12 cellular contexts compared by ENCODE assay signal in genomic region chr4:157115613-157116340, GRCh38. TPM values are rescaled to one million over a fixed set of nuclear protein-coding genes. Genes with fewer than 3 reads are reported as not detected.
A peak's percentile ranks its signal among the peaks of the same experiment; 100 is the strongest.
DNase-seq lines count a peak whose midpoint lies in the region; ATAC-seq, FAIRE-seq and TF ChIP-seq lines count a peak whose summit lies in the region.
"Had no signal": no experiment of that assay in that cellular context is flagged by ENCODE, and none has a peak within 500 bp of the region (broad histone marks: within the 10 kb centered on the region; RNA-seq: fewer than 3 reads in every experiment).

No MANE protein-coding gene starts in this region.

- no peak overlapping the region for H3K9ac ChIP-seq in keratinocyte (ENCODE audit: control insufficient read depth, extremely low read depth, insufficient read depth, low read length)
- H3K9ac ChIP-seq: BLaER1 treated with 17β-estradiol and CSF1 and Interleukin-3, amounts not matched to agents 10 nM and 100 nM had no signal

- peak; percentile 48 for FAIRE-seq in keratinocyte (lab: Jason Lieb, UNC)

- no peaks in the 10 kb centered on the region for H3K79me2 ChIP-seq in keratinocyte (ENCODE audit: control insufficient read depth, insufficient read depth, low read length)

- dilution Hi-C loops in keratinocyte (cut with MboI; ENCODE audit: extremely low pct_ligation_motif_present, low sequenced_read_pairs) = no loop called here

- H3K36me3 ChIP-seq in keratinocyte (ENCODE audit: control insufficient read depth in 2 of 2, extremely low read depth in 1 of 2, insufficient read depth in 2 of 2, low read length in 2 of 2) (no peaks in the 10 kb centered on the region), sigmoid colon (no peaks in the 10 kb centered on the region)
- H3K36me3 ChIP-seq: BLaER1 treated with 17β-estradiol and CSF1 and Interleukin-3, amounts not matched to agents 10 nM and 100 nM; tibial nerve had no signal

- in situ Hi-C loops in ACHN (cut with HindIII; ENCODE audit: low pct_ligation_motif_present, low pct_unique_long_range_greater_than_20kb, low sequenced_read_pairs) = no loop called here

- peak overlapping the region; percentile 40 for H3K4me2 ChIP-seq in keratinocyte (ENCODE audit: control insufficient read depth, extremely low read depth, insufficient read depth, low read depth, low read length)
- H3K4me2 ChIP-seq: BLaER1 treated with 17β-estradiol and CSF1 and Interleukin-3, amounts not matched to agents 10 nM and 100 nM had no signal

- H3K4me1 ChIP-seq in keratinocyte (ENCODE audit: control insufficient read depth, extremely low read depth, insufficient read depth, low read length) (peaks cover 11% of the 10 kb centered on the region), sigmoid colon (peaks cover 0 to 10% (median 0%) of the 10 kb centered on the region in 4 donors)
- H3K4me1 ChIP-seq: BLaER1 treated with 17β-estradiol and CSF1 and Interleukin-3, amounts not matched to agents 10 nM and 100 nM; tibial nerve had no signal

- TF ChIP-seq CTCF in keratinocyte (optimal IDR thresholded peaks at IDR 0.05 in 1 of 3, IDR thresholded peaks at IDR 0.05 in 1 of 3, conservative IDR thresholded peaks at IDR 0.05 in 1 of 3; ENCODE audit: extremely low read depth in 1 of 3, insufficient read depth in 2 of 3, low read length in 3 of 3) = no peak
- no peak for TF ChIP-seq CTCF in sigmoid colon (IDR thresholded peaks at IDR 0.05)

- no peak for TF ChIP-seq EP300 in sigmoid colon (IDR thresholded peaks at IDR 0.05)

- WGBS in sigmoid colon, 2 donors = 74 to 75% methylated on average over 3 of the region's 3 CpGs

- peak overlapping the region; percentile 56 for H3K27ac ChIP-seq in keratinocyte (ENCODE audit: control insufficient read depth, insufficient read depth, low read length)
- no peak overlapping the region for H3K27ac ChIP-seq in sigmoid colon
- H3K27ac ChIP-seq: BLaER1 treated with 17β-estradiol and CSF1 and Interleukin-3, amounts not matched to agents 10 nM and 100 nM; tibial nerve had no signal

- no peaks in the 10 kb centered on the region for H3K9me3 ChIP-seq in keratinocyte (ENCODE audit: control insufficient read depth, low read depth, low read length)
- H3K9me3 ChIP-seq in sigmoid colon = no peaks in the 10 kb centered on the region
- H3K9me3 ChIP-seq: BLaER1 treated with 17β-estradiol and CSF1 and Interleukin-3, amounts not matched to agents 10 nM and 100 nM; tibial nerve had no signal

- ATAC-seq in left ventricle myocardium superior = no peak

- H4K20me1 ChIP-seq in keratinocyte (ENCODE audit: control insufficient read depth, extremely low read depth, insufficient read depth, low read length) = no peaks in the 10 kb centered on the region
- H4K20me1 ChIP-seq: BLaER1 treated with 17β-estradiol and CSF1 and Interleukin-3, amounts not matched to agents 10 nM and 100 nM had no signal

- H3K27me3 ChIP-seq in keratinocyte (ENCODE audit: control insufficient read depth, extremely low read depth, insufficient read depth, low read length) (no peaks in the 10 kb centered on the region), sigmoid colon (no peaks in the 10 kb centered on the region)
- H3K27me3 ChIP-seq: BLaER1 treated with 17β-estradiol and CSF1 and Interleukin-3, amounts not matched to agents 10 nM and 100 nM; tibial nerve had no signal

- intact Hi-C loops in sigmoid colon (cut with DNase I) (no loop called here), head of caudate nucleus (cut with DNase I) (no loop called here), left ventricle myocardium superior (cut with micrococcal nuclease) (no loop called here)

- DNase-seq in ACHN = peak; percentile 89
- peak; percentile 73 for DNase-seq in HT1080 (ENCODE audit: low read depth)
- DNase-seq in astrocyte of the hippocampus (ENCODE audit: low read depth, low spot score) = peak; percentile 59
- DNase-seq in keratinocyte (ENCODE audit: low read depth, low spot score) = peak; percentile 19
- DNase-seq in sigmoid colon = no peak
- no peak for DNase-seq in head of caudate nucleus
- no peak for DNase-seq in mesenteric fat pad (ENCODE audit: low spot score)
- DNase-seq in left ventricle myocardium superior = no peak
- DNase-seq: activated CD8-positive, alpha-beta memory T cell treated with anti-CD3 and anti-CD28 coated beads, Interleukin-2, amount 50 U/mL, for 4 hours; NCI-H526 had no signal

- TF ChIP-seq POLR2A in sigmoid colon (IDR thresholded peaks at IDR 0.05) = no peak

- no peaks in the 10 kb centered on the region for H3K9me1 ChIP-seq in keratinocyte (ENCODE audit: control insufficient read depth, extremely low read depth, insufficient read depth, low read length)

- peak overlapping the region; percentile 37 for H2AFZ ChIP-seq in keratinocyte (ENCODE audit: control insufficient read depth, low read length)

- no peak overlapping the region for H3K4me3 ChIP-seq in keratinocyte (ENCODE audit: control insufficient read depth in 2 of 3, extremely low read depth in 1 of 3, insufficient read depth in 2 of 3, low read depth in 1 of 3, low read length in 3 of 3)
- no peak overlapping the region for H3K4me3 ChIP-seq in sigmoid colon
- H3K4me3 ChIP-seq: BLaER1 treated with 17β-estradiol and CSF1 and Interleukin-3, amounts not matched to agents 10 nM and 100 nM; tibial nerve had no signal

RNA-seq across cellular contexts. Expression of gene GLRB, which starts 39.8 kb away (rescaled TPM):
- total RNA-seq in HT1080 (2014; rRNA removed; shearing (Covaris generic)) = 8.8 and 14.6 TPM in 2 replicates
- polyA plus RNA-seq in HT1080 (2015; cell fraction: cytosol; rRNA removed) = 7.9 and 9.0 TPM in 2 replicates
- 10.3 and 11.5 TPM in 2 replicates for polyA plus RNA-seq in HT1080 (2015; cell fraction: nucleus; rRNA removed)
- polyA plus RNA-seq in keratinocyte (0.77 to 1.0 TPM (median 0.80 TPM) in 3 replicates), sigmoid colon (1 to 10 TPM in 1 of 3 donors, under 1 TPM in 1, not detected in 1; under 0.01 to 1.1 TPM)
- 1.1 TPM for polyA plus RNA-seq in keratinocyte (2011; ENCODE audit: low read depth)
- polyA plus RNA-seq in keratinocyte (2011; cell fraction: cytosol; rRNA removed) = 0.34 and 0.72 TPM in 2 replicates
- polyA plus RNA-seq in keratinocyte (2011; cell fraction: nucleus; rRNA removed) = 0.80 and 1.0 TPM in 2 replicates
- 0.56 and 0.69 TPM in 2 replicates for polyA plus RNA-seq in keratinocyte (2012; ENCODE audit: low replicate concordance)
- polyA minus RNA-seq in keratinocyte = 0.19 to 0.56 TPM in 2 of 3 replicates, not detected in the other
- not detected for polyA minus RNA-seq in keratinocyte (2011; cell fraction: cytosol; rRNA and poly(A)+ RNA removed)
- polyA minus RNA-seq in keratinocyte (2011; cell fraction: nucleus; rRNA and poly(A)+ RNA removed) = 1.1 and 1.2 TPM in 2 replicates
- total RNA-seq in sigmoid colon (10 to 100 TPM in 1 of 4 donors, 1 to 10 TPM in 3; 3.2 to 14.5 (median 7.3) TPM), mesenteric fat pad (3.3 TPM), left ventricle myocardium superior (11.2 TPM)

Comparison
In these comparisons a context has a peak if more than half of its experiments do, and no peak if none do; other contexts are left out.
1. DNase-seq: peak in ACHN (single experiment), HT1080 (single experiment), astrocyte of the hippocampus (single experiment) and keratinocyte (single experiment); none in sigmoid colon (single experiment), head of caudate nucleus (0 of 42), mesenteric fat pad (single experiment) and left ventricle myocardium superior (single experiment).